In the genomic region with DNA sequence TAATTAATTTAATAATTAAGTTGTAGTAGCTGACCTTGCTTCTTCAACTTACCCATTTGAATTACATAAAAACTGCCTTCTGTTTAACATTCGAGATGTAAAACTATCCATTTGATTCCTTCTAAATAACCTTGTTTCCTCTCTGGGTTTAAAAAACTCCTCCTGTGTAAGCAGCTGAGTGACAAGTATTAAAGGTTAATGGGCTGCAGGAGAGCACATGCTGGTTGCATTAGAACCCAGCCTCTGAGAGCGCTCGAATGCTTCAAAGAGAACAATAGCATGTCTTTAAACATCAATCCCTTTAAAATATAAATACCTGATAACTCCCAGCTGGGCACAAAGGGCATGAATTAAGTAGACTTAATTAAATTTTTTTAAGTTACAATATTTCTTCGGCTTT, we compare ENCODE assay signal across 29 cellular contexts.
"Had no signal": no experiment of that assay in that cellular context is flagged by ENCODE, and none has a peak within 500 bp of the region (broad histone marks: within the 10 kb centered on the region; RNA-seq: fewer than 3 reads in every experiment).

No MANE protein-coding gene starts in this region.

- H3K9ac ChIP-seq: KMS-11 had no signal

- H3K4me1 ChIP-seq: ascending aorta, body of pancreas had no signal

- H3K4me3 Mint-ChIP-seq: activated CD8-positive, alpha-beta T cell treated with anti-CD3 and anti-CD28 coated beads for 36 hours; activated naive CD8-positive, alpha-beta T cell treated with anti-CD3 and anti-CD28 coated beads, Interleukin-2, amount 50 U/mL, for 24 hours; activated T-helper 1 cell treated with anti-CD3 and anti-CD28 coated beads, Interleukin-12 subunit alpha, Interleukin-12 subunit beta, Interleukin-2, Interleukin-4 antibody, amounts not matched to agents 30 ng/mL and 10 ng/mL and 1 ng/mL, durations not matched to agents 14 hours and 24 hours and 36 hours; T-cell had no signal

- H3K9me3 Mint-ChIP-seq: activated CD8-positive, alpha-beta T cell treated with anti-CD3 and anti-CD28 coated beads for 36 hours; activated naive CD4-positive, alpha-beta T cell treated with anti-CD3 and anti-CD28 coated beads, Interleukin-2, amount 50 U/mL, for 72 hours; activated naive CD8-positive, alpha-beta T cell treated with anti-CD3 and anti-CD28 coated beads, Interleukin-2, amount 50 U/mL, for 24 hours; activated T-helper 1 cell treated with anti-CD3 and anti-CD28 coated beads, Interleukin-12 subunit alpha, Interleukin-12 subunit beta, Interleukin-2, Interleukin-4 antibody, amounts not matched to agents 30 ng/mL and 10 ng/mL and 1 ng/mL, durations not matched to agents 14 hours and 24 hours and 36 hours; T-cell had no signal

- H3K9me3 ChIP-seq: ascending aorta, body of pancreas, MG63 had no signal

- H3K27me3 ChIP-seq: ascending aorta, body of pancreas, MG63 had no signal

- H3K4me2 ChIP-seq: KMS-11 had no signal

- H3K4me1 Mint-ChIP-seq: activated naive CD8-positive, alpha-beta T cell treated with anti-CD3 and anti-CD28 coated beads, Interleukin-2, amount 50 U/mL, for 24 hours; T-cell had no signal

- DNase-seq: activated CD4-positive, CD25-positive, alpha-beta regulatory T cell; activated CD8-positive, alpha-beta memory T cell treated with anti-CD3 and anti-CD28 coated beads, Interleukin-2, amount 50 U/mL, for 48 hours; activated CD8-positive, alpha-beta T cell treated with anti-CD3 and anti-CD28 coated beads for 36 hours; activated effector memory CD4-positive, alpha-beta T cell treated with Interleukin-2 at 50 U/mL for 16 hours; activated naive CD4-positive, alpha-beta T cell; activated naive CD8-positive, alpha-beta T cell treated with anti-CD3 and anti-CD28 coated beads, Interleukin-2, amount 50 U/mL, for 24 hours; activated T-cell treated with anti-CD3 and anti-CD28 coated beads, Interleukin-2, amount 50 U/mL, for 1 hour; amniotic stem cell; body of pancreas; central memory CD4-positive, alpha-beta T cell; MG63; MV-4-11; NCI-H1092 treated with DMSO at 0.1 percent for 48 hours; NCI-H1417 treated with DMSO at 0.1 percent for 48 hours; NCI-H187 treated with DMSO at 0.1 percent for 48 hours; NCI-H2081 treated with DMSO at 0.1 percent for 48 hours; NCI-H345; NCI-H510A; NCI-H69; NK-92 treated with Interleukin-12 subunit alpha and Interleukin-12 subunit beta, amount 100 ng/mL, for 24 hours; RPMI8226; T-cell; T-helper 2 cell; T1000 had no signal

- H3K4me3 ChIP-seq: ascending aorta, body of pancreas, MG63, SK-N-MC had no signal

- H3K27me3 Mint-ChIP-seq: activated CD8-positive, alpha-beta T cell treated with anti-CD3 and anti-CD28 coated beads for 36 hours; activated naive CD8-positive, alpha-beta T cell treated with anti-CD3 and anti-CD28 coated beads, Interleukin-2, amount 50 U/mL, for 24 hours; T-cell had no signal

- H3K27ac ChIP-seq: ascending aorta, body of pancreas, KMS-11, SK-N-MC had no signal

- H3K27ac Mint-ChIP-seq: activated CD8-positive, alpha-beta T cell treated with anti-CD3 and anti-CD28 coated beads for 36 hours; activated naive CD4-positive, alpha-beta T cell treated with anti-CD3 and anti-CD28 coated beads, Interleukin-2, amount 50 U/mL, for 72 hours; activated naive CD8-positive, alpha-beta T cell treated with anti-CD3 and anti-CD28 coated beads, Interleukin-2, amount 50 U/mL, for 24 hours; activated T-helper 1 cell treated with anti-CD3 and anti-CD28 coated beads, Interleukin-12 subunit alpha, Interleukin-12 subunit beta, Interleukin-2, Interleukin-4 antibody, amounts not matched to agents 30 ng/mL and 10 ng/mL and 1 ng/mL, durations not matched to agents 14 hours and 24 hours and 36 hours; T-cell had no signal

- H3K36me3 Mint-ChIP-seq: activated naive CD4-positive, alpha-beta T cell treated with anti-CD3 and anti-CD28 coated beads, Interleukin-2, amount 50 U/mL, for 72 hours; T-cell had no signal

- H3K36me3 ChIP-seq: ascending aorta, MG63 had no signal
